12 cellular contexts compared by ENCODE assay signal in genomic region chr17:17077861-17078732, GRCh38. TPM values are rescaled to one million over a fixed set of nuclear protein-coding genes. Genes with fewer than 3 reads are reported as not detected.
A peak's percentile ranks its signal among the peaks of the same experiment; 100 is the strongest.
DNase-seq lines count a peak whose midpoint lies in the region; ATAC-seq, FAIRE-seq and TF ChIP-seq lines count a peak whose summit lies in the region.
"Had no signal": no experiment of that assay in that cellular context is flagged by ENCODE, and none has a peak within 500 bp of the region (broad histone marks: within the 10 kb centered on the region; RNA-seq: fewer than 3 reads in every experiment).

No MANE protein-coding gene starts in this region.

- no peaks in the 10 kb centered on the region for H3K9me3 Mint-ChIP-seq in stimulated activated effector memory CD8-positive, alpha-beta T cell treated with anti-CD3 and anti-CD28 coated beads, Interleukin-12 subunit alpha, Interleukin-12 subunit beta, amount 100 ng/mL, for 72 hours
- H3K9me3 Mint-ChIP-seq: CD4-positive, CD25-positive, alpha-beta regulatory T cell; stimulated activated naive CD8-positive, alpha-beta T cell treated with anti-CD3 and anti-CD28 coated beads, Interleukin-15, Interleukin-2, amounts not matched to agents 100 ng/mL and 50 ng/mL, for 24 hours; T-helper 1 cell treated with Interleukin-12 subunit alpha and Interleukin-12 subunit beta and Interleukin-4 antibody, amounts not matched to agents 30 μg/mL and 1 μg/mL, for 36 hours had no signal

- peak; percentile 24 to 51 for ATAC-seq in lower lobe of right lung
- no peak for ATAC-seq in stimulated activated effector memory CD8-positive, alpha-beta T cell treated with anti-CD3 and anti-CD28 coated beads, Interleukin-12 subunit alpha, Interleukin-12 subunit beta, amount 100 ng/mL, for 72 hours
- ATAC-seq: activated CD4-positive, alpha-beta T cell treated with anti-CD3 and anti-CD28 coated beads for 36 hours had no signal

- H3K4me1 Mint-ChIP-seq in stimulated activated effector memory CD8-positive, alpha-beta T cell treated with anti-CD3 and anti-CD28 coated beads, Interleukin-12 subunit alpha, Interleukin-12 subunit beta, amount 100 ng/mL, for 72 hours = peaks cover 53% of the 10 kb centered on the region

- H3K4me1 ChIP-seq in lower lobe of right lung = peaks cover 86% of the 10 kb centered on the region
- H3K4me1 ChIP-seq in effector memory CD4-positive, alpha-beta T cell (ENCODE audit: control insufficient read depth, insufficient read depth, low read length, poor library complexity, severe bottlenecking) = no peaks in the 10 kb centered on the region

- peak overlapping the region; percentile 39 for H3K4me3 ChIP-seq in LNCaP clone FGC (ENCODE audit: low read depth, low read length)
- H3K4me3 ChIP-seq in bronchial epithelial cell (ENCODE audit: low read depth, low read length) = no peak overlapping the region
- no peak overlapping the region for H3K4me3 ChIP-seq in lower lobe of right lung
- no peak overlapping the region for H3K4me3 ChIP-seq in effector memory CD4-positive, alpha-beta T cell (ENCODE audit: insufficient read depth, low read depth, low read length, poor library complexity, severe bottlenecking)
- H3K4me3 ChIP-seq: GM23248 had no signal

- peaks cover 50% of the 10 kb centered on the region for H3K36me3 Mint-ChIP-seq in stimulated activated effector memory CD8-positive, alpha-beta T cell treated with anti-CD3 and anti-CD28 coated beads, Interleukin-12 subunit alpha, Interleukin-12 subunit beta, amount 100 ng/mL, for 72 hours

- FAIRE-seq in bronchial epithelial cell (lab: Jason Lieb, UNC) = peak; percentile 89

- H3K27me3 ChIP-seq in bronchial epithelial cell (ENCODE audit: control insufficient read depth, insufficient read depth, low read length) = no peaks in the 10 kb centered on the region
- H3K27me3 ChIP-seq in lower lobe of right lung (ENCODE audit: low read depth) = no peaks in the 10 kb centered on the region
- no peaks in the 10 kb centered on the region for H3K27me3 ChIP-seq in effector memory CD4-positive, alpha-beta T cell (replicated peaks; ENCODE audit: control insufficient read depth, insufficient read depth, low read length, poor library complexity, severe bottlenecking)

- H3K4me3 Mint-ChIP-seq in stimulated activated effector memory CD8-positive, alpha-beta T cell treated with anti-CD3 and anti-CD28 coated beads, Interleukin-12 subunit alpha, Interleukin-12 subunit beta, amount 100 ng/mL, for 72 hours = no peak overlapping the region
- H3K4me3 Mint-ChIP-seq: activated CD4-positive, alpha-beta T cell treated with anti-CD3 and anti-CD28 coated beads for 36 hours; CD4-positive, CD25-positive, alpha-beta regulatory T cell; stimulated activated naive CD8-positive, alpha-beta T cell treated with anti-CD3 and anti-CD28 coated beads, Interleukin-15, Interleukin-2, amounts not matched to agents 100 ng/mL and 50 ng/mL, for 24 hours; T-helper 1 cell treated with Interleukin-12 subunit alpha and Interleukin-12 subunit beta and Interleukin-4 antibody, amounts not matched to agents 30 μg/mL and 1 μg/mL, for 36 hours had no signal

- H3K27ac Mint-ChIP-seq in stimulated activated effector memory CD8-positive, alpha-beta T cell treated with anti-CD3 and anti-CD28 coated beads, Interleukin-12 subunit alpha, Interleukin-12 subunit beta, amount 100 ng/mL, for 72 hours = peak overlapping the region; percentile 61
- H3K27ac Mint-ChIP-seq: activated CD4-positive, alpha-beta T cell treated with anti-CD3 and anti-CD28 coated beads for 36 hours; stimulated activated naive CD8-positive, alpha-beta T cell treated with anti-CD3 and anti-CD28 coated beads, Interleukin-15, Interleukin-2, amounts not matched to agents 100 ng/mL and 50 ng/mL, for 24 hours; T-helper 1 cell treated with Interleukin-12 subunit alpha and Interleukin-12 subunit beta and Interleukin-4 antibody, amounts not matched to agents 30 μg/mL and 1 μg/mL, for 36 hours had no signal

- intact Hi-C loops in lower lobe of right lung (cut with DNase I) = no loop called here

- TF ChIP-seq CTCF in LNCaP clone FGC (IDR thresholded peaks at IDR 0.05; ENCODE audit: control insufficient read depth, extremely low read depth, insufficient read depth) (no peak), bronchial epithelial cell (IDR thresholded peaks at IDR 0.05; ENCODE audit: insufficient read depth, low read length, severe bottlenecking) (no peak), lower lobe of right lung (IDR thresholded peaks at IDR 0.05) (no peak)

- H3K27ac ChIP-seq in lower lobe of right lung = peak overlapping the region; percentile 20
- H3K27ac ChIP-seq in effector memory CD4-positive, alpha-beta T cell (ENCODE audit: insufficient read depth, low read length, poor library complexity, severe bottlenecking) = no peak overlapping the region

- H3K9me3 ChIP-seq in lower lobe of right lung = no peaks in the 10 kb centered on the region
- H3K9me3 ChIP-seq in effector memory CD4-positive, alpha-beta T cell (ENCODE audit: control insufficient read depth, low read length) = no peaks in the 10 kb centered on the region

- H3K36me3 ChIP-seq in bronchial epithelial cell (ENCODE audit: control insufficient read depth, insufficient read depth, low read length) (peaks cover 28% of the 10 kb centered on the region), lower lobe of right lung (peaks cover 38% of the 10 kb centered on the region)
- H3K36me3 ChIP-seq in effector memory CD4-positive, alpha-beta T cell (ENCODE audit: control insufficient read depth, insufficient read depth, low read length) = peaks cover 33% of the 10 kb centered on the region

- DNase-seq in LNCaP clone FGC (ENCODE audit: low read depth) (peak; percentile 90), bronchial epithelial cell (ENCODE audit: low read depth) (no peak), lower lobe of right lung (peak; percentile 38), NCI-H146 treated with DMSO at 0.1 percent for 48 hours (lab: John Stamatoyannopoulos, UW; ENCODE audit: unreplicated experiment) (no peak), HK-2 (ENCODE audit: unreplicated experiment) (no peak)
- no peak for DNase-seq in stimulated activated effector memory CD8-positive, alpha-beta T cell treated with anti-CD3 and anti-CD28 coated beads, Interleukin-12 subunit alpha, Interleukin-12 subunit beta, amount 100 ng/mL, for 72 hours (ENCODE audit: low spot score in 2 of 2)
- DNase-seq in effector memory CD4-positive, alpha-beta T cell = no peak
- DNase-seq: activated CD4-positive, alpha-beta T cell treated with anti-CD3 and anti-CD28 coated beads for 36 hours; CD4-positive, CD25-positive, alpha-beta regulatory T cell; GM23248 had no signal

RNA-seq across cellular contexts. Expression of gene MPRIP, which starts 35.8 kb away (rescaled TPM):
- total RNA-seq in bronchial epithelial cell (134 and 183 TPM in 2 replicates), lower lobe of right lung (232 TPM)

Comparison
In these comparisons a context has a peak if more than half of its experiments do, and no peak if none do; other contexts are left out.
1. DNase-seq: peak in LNCaP clone FGC (single experiment) and lower lobe of right lung (single experiment); none in bronchial epithelial cell (single experiment), stimulated activated effector memory CD8-positive, alpha-beta T cell treated with anti-CD3 and anti-CD28 coated beads, Interleukin-12 subunit alpha, Interleukin-12 subunit beta, amount 100 ng/mL, for 72 hours (0 of 2), NCI-H146 treated with DMSO at 0.1 percent for 48 hours (single experiment), effector memory CD4-positive, alpha-beta T cell (0 of 3) and HK-2 (single experiment).